25 cellular contexts compared by ENCODE assay signal in genomic region chr3:74711913-74712512, GRCh38.
"Had no signal": no experiment of that assay in that cellular context is flagged by ENCODE, and none has a peak within 500 bp of the region (broad histone marks: within the 10 kb centered on the region; RNA-seq: fewer than 3 reads in every experiment).

No MANE protein-coding gene starts in this region.

- H3K27ac Mint-ChIP-seq: nephron; stimulated activated effector memory CD8-positive, alpha-beta T cell treated with anti-CD3 and anti-CD28 coated beads, Interleukin-12 subunit alpha, Interleukin-12 subunit beta, amount 100 ng/mL, for 72 hours; stimulated activated naive CD8-positive, alpha-beta T cell treated with anti-CD3 and anti-CD28 coated beads, Interleukin-15, Interleukin-2, amounts not matched to agents 100 ng/mL and 50 ng/mL, for 24 hours; type B pancreatic cell had no signal

- H3K9me3 Mint-ChIP-seq: type B pancreatic cell had no signal

- ATAC-seq: left colon; left lung; lower lobe of right lung; naive thymus-derived CD8-positive, alpha-beta T cell; sciatic nerve; stimulated activated effector memory CD8-positive, alpha-beta T cell treated with anti-CD3 and anti-CD28 coated beads, Interleukin-12 subunit alpha, Interleukin-12 subunit beta, amount 100 ng/mL, for 72 hours had no signal

- H3K36me3 Mint-ChIP-seq: stimulated activated effector memory CD8-positive, alpha-beta T cell treated with anti-CD3 and anti-CD28 coated beads, Interleukin-12 subunit alpha, Interleukin-12 subunit beta, amount 100 ng/mL, for 72 hours; type B pancreatic cell had no signal

- H3K27ac ChIP-seq: left lung, lower lobe of right lung, neutrophil, ovary, prostate gland, skin epidermis, suprapubic skin, tibial nerve, uterus had no signal

- H3K4me1 Mint-ChIP-seq: naive thymus-derived CD8-positive, alpha-beta T cell; nephron; neural crest cell; stimulated activated effector memory CD8-positive, alpha-beta T cell treated with anti-CD3 and anti-CD28 coated beads, Interleukin-12 subunit alpha, Interleukin-12 subunit beta, amount 100 ng/mL, for 72 hours had no signal

- H3K27me3 ChIP-seq: left lung, neutrophil, ovary, suprapubic skin, tibial nerve, uterus had no signal

- H3K9me3 ChIP-seq: lower lobe of right lung, neutrophil, ovary, prostate gland, uterus had no signal

- H3K4me3 Mint-ChIP-seq: naive thymus-derived CD8-positive, alpha-beta T cell; nephron; neural crest cell; stimulated activated effector memory CD8-positive, alpha-beta T cell treated with anti-CD3 and anti-CD28 coated beads, Interleukin-12 subunit alpha, Interleukin-12 subunit beta, amount 100 ng/mL, for 72 hours; stimulated activated naive CD8-positive, alpha-beta T cell treated with anti-CD3 and anti-CD28 coated beads, Interleukin-15, Interleukin-2, amounts not matched to agents 100 ng/mL and 50 ng/mL, for 24 hours; type B pancreatic cell had no signal

- H3K4me1 ChIP-seq: left lung, lower lobe of right lung, prostate gland, suprapubic skin, tibial nerve, uterus had no signal

- H3K27me3 Mint-ChIP-seq: naive thymus-derived CD8-positive, alpha-beta T cell; stimulated activated naive CD8-positive, alpha-beta T cell treated with anti-CD3 and anti-CD28 coated beads, Interleukin-15, Interleukin-2, amounts not matched to agents 100 ng/mL and 50 ng/mL, for 24 hours; type B pancreatic cell had no signal

- FAIRE-seq: keratinocyte had no signal

- H3K36me3 ChIP-seq: left lung, lower lobe of right lung, neutrophil, ovary, prostate gland, suprapubic skin, tibial nerve, uterus had no signal

- DNase-seq: hippocampal formation; left colon; lower lobe of right lung; mammary epithelial cell; mesenchymal stem cell; occipital lobe; ovary; retina; stimulated activated CD4-positive, alpha-beta T cell treated with anti-CD3 and anti-CD28 coated beads, Interleukin-4, amount 100 ng/mL, for 24 hours; stimulated activated naive CD4-positive, alpha-beta T cell; uterus had no signal

- H3K4me3 ChIP-seq: left lung, lower lobe of right lung, ovary, prostate gland, skin epidermis, suprapubic skin, tibial nerve, uterus had no signal
